In the genomic region with DNA sequence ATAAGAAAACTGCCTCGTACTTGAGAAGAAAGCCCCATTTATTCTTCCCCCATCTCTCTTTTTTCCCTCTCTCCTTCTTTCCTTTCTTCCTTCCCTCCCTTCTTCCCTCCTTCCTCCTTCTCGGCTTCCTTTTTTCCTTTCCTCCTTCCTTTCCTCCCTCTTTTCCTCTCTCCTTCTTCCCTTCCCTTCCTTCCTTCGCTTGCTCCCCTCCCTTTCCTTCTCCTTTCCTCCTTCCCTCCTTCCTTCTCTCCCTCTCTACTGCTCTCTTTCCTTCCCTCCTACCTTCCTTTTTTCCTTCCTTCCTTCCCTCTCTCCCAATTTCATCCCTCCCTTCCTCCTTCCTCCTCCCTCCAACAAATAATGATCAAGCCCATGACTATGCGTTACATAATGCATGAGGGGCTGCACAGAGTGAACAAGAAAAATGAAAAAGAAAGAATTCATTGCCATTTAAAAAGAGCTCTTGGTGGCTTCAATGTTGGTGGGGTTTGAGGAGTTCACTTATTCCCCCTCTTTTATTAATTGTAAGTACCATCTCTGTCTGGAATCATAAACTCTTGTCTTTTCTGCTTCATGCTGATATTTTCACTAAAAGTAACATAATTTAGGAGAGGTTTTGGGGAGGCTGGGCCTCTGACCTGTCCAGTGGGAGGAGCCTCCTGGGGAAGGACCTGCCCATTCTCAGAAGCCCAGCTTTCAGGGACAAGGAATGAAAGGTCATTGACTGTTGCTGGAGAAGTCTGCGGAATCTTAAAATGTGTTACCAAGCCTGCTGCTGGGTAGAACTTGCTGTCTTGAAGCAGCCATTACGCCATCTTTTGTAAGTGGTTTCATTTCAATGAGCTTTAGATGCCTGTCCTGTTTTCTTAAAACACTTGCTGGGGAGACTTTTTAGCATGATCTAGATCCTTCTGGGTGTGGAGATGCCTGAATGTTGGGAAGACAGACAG, we compare ENCODE assay signal across 14 cellular contexts.
A peak's percentile ranks its signal among the peaks of the same experiment; 100 is the strongest.
DNase-seq lines count a peak whose midpoint lies in the region; ATAC-seq lines count a peak whose summit lies in the region.
"Had no signal": no experiment of that assay in that cellular context is flagged by ENCODE, and none has a peak within 500 bp of the region (broad histone marks: within the 10 kb centered on the region; RNA-seq: fewer than 3 reads in every experiment).

No MANE protein-coding gene starts in this region.

- no peaks in the 10 kb centered on the region for H3K9me3 ChIP-seq in T-helper 17 cell (ENCODE audit: control insufficient read depth, low read length, poor library complexity, severe bottlenecking)
- H3K9me3 ChIP-seq: gastrocnemius medialis had no signal

- peaks cover 59% of the 10 kb centered on the region for H3K4me1 Mint-ChIP-seq in activated CD4-positive, alpha-beta T cell treated with anti-CD3 and anti-CD28 coated beads, Interleukin-2, amount 10 ng/mL, durations not matched to agents 7 days and 5 days
- H3K4me1 Mint-ChIP-seq in T-helper 17 cell, result peaks cover 53% of the 10 kb centered on the region
- peaks cover 81% of the 10 kb centered on the region for H3K4me1 Mint-ChIP-seq in stimulated activated memory B cell treated with anti-CD40 and anti-IgM and Interleukin-4, amounts not matched to agents 10 μg/mL and 1 μg/mL and 100 μg/mL, for 72 hours

- H3K27ac Mint-ChIP-seq in activated CD4-positive, alpha-beta T cell treated with anti-CD3 and anti-CD28 coated beads, Interleukin-2, amount 10 ng/mL, durations not matched to agents 7 days and 5 days, result peak overlapping the region; percentile 68
- H3K27ac Mint-ChIP-seq in T-helper 17 cell, result peak overlapping the region; percentile 92
- peak overlapping the region; percentile 57 for H3K27ac Mint-ChIP-seq in stimulated activated memory B cell treated with anti-CD40 and anti-IgM and Interleukin-4, amounts not matched to agents 10 μg/mL and 1 μg/mL and 100 μg/mL, for 72 hours

- no peak for DNase-seq in activated CD4-positive, alpha-beta T cell treated with anti-CD3 and anti-CD28 coated beads, Interleukin-2, amount 10 ng/mL, durations not matched to agents 7 days and 5 days
- DNase-seq in activated CD4-positive, alpha-beta T cell treated with anti-CD3 and anti-CD28 coated beads for 48 hours, result no peak
- DNase-seq in T-helper 17 cell (no peak), iris pigment epithelial cell (ENCODE audit: low read depth) (peak; percentile 29), COLO668 (lab: John Stamatoyannopoulos, UW; ENCODE audit: unreplicated experiment) (no peak), kidney glomerular epithelial cell (lab: John Stamatoyannopoulos, UW) (no peak), Ammon's horn (ENCODE audit: low spot score) (no peak)
- DNase-seq: ACHN; DMS79 treated with DMSO at 0.1 percent for 48 hours; effector memory CD4-positive, alpha-beta T cell; gastrocnemius medialis; NCI-H1694 treated with DMSO at 0.1 percent for 48 hours; NCI-H748 treated with DMSO at 0.1 percent for 48 hours had no signal

- H3K9me3 Mint-ChIP-seq in activated CD4-positive, alpha-beta T cell treated with anti-CD3 and anti-CD28 coated beads, Interleukin-2, amount 10 ng/mL, durations not matched to agents 7 days and 5 days, result no peaks in the 10 kb centered on the region
- H3K9me3 Mint-ChIP-seq in stimulated activated memory B cell treated with anti-CD40 and anti-IgM and Interleukin-4, amounts not matched to agents 10 μg/mL and 1 μg/mL and 100 μg/mL, for 72 hours, result no peaks in the 10 kb centered on the region

- ATAC-seq in T-helper 17 cell, result no peak
- ATAC-seq in stimulated activated memory B cell treated with anti-CD40 and anti-IgM and Interleukin-4, amounts not matched to agents 10 μg/mL and 1 μg/mL and 100 μg/mL, for 72 hours, result no peak
- ATAC-seq: gastrocnemius medialis had no signal

- no peak overlapping the region for H3K4me3 Mint-ChIP-seq in activated CD4-positive, alpha-beta T cell treated with anti-CD3 and anti-CD28 coated beads, Interleukin-2, amount 10 ng/mL, durations not matched to agents 7 days and 5 days
- H3K4me3 Mint-ChIP-seq in T-helper 17 cell, result no peak overlapping the region
- peak overlapping the region; percentile 10 for H3K4me3 Mint-ChIP-seq in stimulated activated memory B cell treated with anti-CD40 and anti-IgM and Interleukin-4, amounts not matched to agents 10 μg/mL and 1 μg/mL and 100 μg/mL, for 72 hours

- POLR2A ChIA-PET in activated CD4-positive, alpha-beta T cell treated with anti-CD3 and anti-CD28 coated beads, Interleukin-2, amount 10 ng/mL, durations not matched to agents 7 days and 5 days (lab: Charles Lee), result no interaction called here

- H3K36me3 Mint-ChIP-seq in activated CD4-positive, alpha-beta T cell treated with anti-CD3 and anti-CD28 coated beads, Interleukin-2, amount 10 ng/mL, durations not matched to agents 7 days and 5 days (ENCODE audit: low read depth), result peaks cover 38% of the 10 kb centered on the region
- peaks cover 5% of the 10 kb centered on the region for H3K36me3 Mint-ChIP-seq in T-helper 17 cell (ENCODE audit: low read depth)
- peaks cover 52% of the 10 kb centered on the region for H3K36me3 Mint-ChIP-seq in stimulated activated memory B cell treated with anti-CD40 and anti-IgM and Interleukin-4, amounts not matched to agents 10 μg/mL and 1 μg/mL and 100 μg/mL, for 72 hours

- CTCF ChIA-PET in activated CD4-positive, alpha-beta T cell treated with anti-CD3 and anti-CD28 coated beads, Interleukin-2, amount 10 ng/mL, durations not matched to agents 7 days and 5 days (lab: Charles Lee), result interaction anchor here (1.5 to 1.6 kb wide), 2 partner anchors 12 to 219 kb away, joined by 3 to 5 read pairs; no protein-coding TSS in a partner anchor

- no peaks in the 10 kb centered on the region for H3K27me3 Mint-ChIP-seq in activated CD4-positive, alpha-beta T cell treated with anti-CD3 and anti-CD28 coated beads, Interleukin-2, amount 10 ng/mL, durations not matched to agents 7 days and 5 days
- H3K27me3 Mint-ChIP-seq in T-helper 17 cell, result no peaks in the 10 kb centered on the region
- no peaks in the 10 kb centered on the region for H3K27me3 Mint-ChIP-seq in stimulated activated memory B cell treated with anti-CD40 and anti-IgM and Interleukin-4, amounts not matched to agents 10 μg/mL and 1 μg/mL and 100 μg/mL, for 72 hours
